Comparison of ENCODE assay signal across 8 cellular contexts in genomic region chr16:57591086-57591869, GRCh38. TPM values are rescaled to one million over a fixed set of nuclear protein-coding genes. Genes with fewer than 3 reads are reported as not detected.
DNase-seq lines count a peak whose midpoint lies in the region; ATAC-seq lines count a peak whose summit lies in the region.

No MANE protein-coding gene starts in this region.

- H3K36me3 ChIP-seq in skeletal muscle satellite cell (ENCODE audit: insufficient read depth, low read length): no peaks in the 10 kb centered on the region

- H3K27me3 ChIP-seq in skeletal muscle satellite cell (ENCODE audit: control insufficient read depth, insufficient read depth, low read length): peaks cover 19% of the 10 kb centered on the region

- peaks cover 10% of the 10 kb centered on the region for H3K9me3 Mint-ChIP-seq in T-helper 2 cell treated with Interferon-gamma antibody and Interleukin-4, amounts not matched to agents 5 μg/mL and 100 μg/mL, for 36 hours

- H3K4me1 ChIP-seq in skeletal muscle satellite cell (ENCODE audit: control insufficient read depth, insufficient read depth, low read length): peaks cover 14% of the 10 kb centered on the region

- peak; percentile 83 for DNase-seq in NK-92 treated with Interleukin-12 subunit alpha and Interleukin-12 subunit beta, amount 100 ng/mL, for 24 hours (lab: John Stamatoyannopoulos, UW)
- DNase-seq in NK-92 (lab: John Stamatoyannopoulos, UW; ENCODE audit: unreplicated experiment): no peak
- DNase-seq in NCI-H1092 treated with DMSO at 0.1 percent for 48 hours (lab: John Stamatoyannopoulos, UW): peak; percentile 56
- DNase-seq in T-helper 2 cell treated with Interferon-gamma antibody and Interleukin-4, amounts not matched to agents 5 μg/mL and 100 μg/mL, for 36 hours (ENCODE audit: low spot score): peak; percentile 80
- DNase-seq in astrocyte of the hippocampus (ENCODE audit: low read depth, low spot score): peak; percentile 88
- peak; percentile 39 to 66 for DNase-seq in hippocampal formation (lab: John Stamatoyannopoulos, UW)

- H3K4me1 Mint-ChIP-seq in T-helper 2 cell treated with Interferon-gamma antibody and Interleukin-4, amounts not matched to agents 5 μg/mL and 100 μg/mL, for 36 hours (ENCODE audit: low read depth): peaks cover 39% of the 10 kb centered on the region

- peaks cover 3% of the 10 kb centered on the region for H3K9me3 ChIP-seq in skeletal muscle satellite cell (replicated peaks; ENCODE audit: low read length)

- peaks cover 5% of the 10 kb centered on the region for H3K36me3 Mint-ChIP-seq in T-helper 2 cell treated with Interferon-gamma antibody and Interleukin-4, amounts not matched to agents 5 μg/mL and 100 μg/mL, for 36 hours (ENCODE audit: low read depth)

- peaks cover 3% of the 10 kb centered on the region for H3K27me3 Mint-ChIP-seq in T-helper 2 cell treated with Interferon-gamma antibody and Interleukin-4, amounts not matched to agents 5 μg/mL and 100 μg/mL, for 36 hours (ENCODE audit: low read depth)

- peak overlapping the region; percentile 90 for H3K27ac Mint-ChIP-seq in T-helper 2 cell treated with Interferon-gamma antibody and Interleukin-4, amounts not matched to agents 5 μg/mL and 100 μg/mL, for 36 hours

- peak overlapping the region; percentile 60 for H3K4me3 Mint-ChIP-seq in T-helper 2 cell treated with Interferon-gamma antibody and Interleukin-4, amounts not matched to agents 5 μg/mL and 100 μg/mL, for 36 hours

- H3K9ac ChIP-seq in skeletal muscle satellite cell (ENCODE audit: low read depth, low read length): no peak overlapping the region

- peak; percentile 79 for ATAC-seq in HG02588 (IDR thresholded peaks at IDR 0.05; ENCODE audit: unreplicated experiment)

- H3K4me2 ChIP-seq in skeletal muscle satellite cell (ENCODE audit: low read length): peak overlapping the region; percentile 72

- H3K4me3 ChIP-seq in skeletal muscle satellite cell (ENCODE audit: low read length): peak overlapping the region; percentile 3

RNA-seq across cellular contexts. Expression of gene ADGRG1, which starts 37.2 kb away (rescaled TPM):
- total RNA-seq in skeletal muscle satellite cell (2012; rRNA removed): 6.6 and 15.5 TPM in 2 replicates

RNA-seq across cellular contexts. Expression of gene ADGRG5, which starts 48.8 kb away (rescaled TPM):
- total RNA-seq in skeletal muscle satellite cell (2012; rRNA removed): not detected in 2 replicates

RNA-seq across cellular contexts. Expression of gene CCDC102A, which starts 54.9 kb away (rescaled TPM):
- 5.0 and 6.6 TPM in 2 replicates for total RNA-seq in skeletal muscle satellite cell (2012; rRNA removed)
